20 cellular contexts compared by ENCODE assay signal in genomic region chr7:41956712-41957111, GRCh38.
DNase-seq lines count a peak whose midpoint lies in the region; ATAC-seq and TF ChIP-seq lines count a peak whose summit lies in the region.
"Had no signal": no experiment of that assay in that cellular context is flagged by ENCODE, and none has a peak within 500 bp of the region (broad histone marks: within the 10 kb centered on the region; RNA-seq: fewer than 3 reads in every experiment).

No MANE protein-coding gene starts in this region.

- H2AFZ ChIP-seq in ACC112 (ENCODE audit: low read length, unreplicated experiment) (no peak overlapping the region), PC-3 (ENCODE audit: low read length) (no peak overlapping the region), fibroblast of lung (ENCODE audit: low read length) (no peak overlapping the region)

- H4K20me1 ChIP-seq in PC-3 (ENCODE audit: low read length) = no peaks in the 10 kb centered on the region
- no peaks in the 10 kb centered on the region for H4K20me1 ChIP-seq in fibroblast of lung (ENCODE audit: control insufficient read depth, extremely low read depth, insufficient read depth, low read length)

- no peaks in the 10 kb centered on the region for H3K9me2 ChIP-seq in PC-3 (replicated peaks; ENCODE audit: low read length)

- DNase-seq in PC-3 = no peak
- no peak for DNase-seq in fibroblast of lung (ENCODE audit: low read depth in 2 of 2)
- no peak for DNase-seq in osteocyte (ENCODE audit: extremely low spot score, unreplicated experiment)
- no peak for DNase-seq in DMS153 treated with DMSO at 0.1 percent for 48 hours (lab: John Stamatoyannopoulos, UW; ENCODE audit: unreplicated experiment)
- no peak for DNase-seq in ascending aorta (ENCODE audit: low spot score in 2 of 2)
- DNase-seq in head of caudate nucleus = no peak
- no peak for DNase-seq in OCI-M2 (lab: John Stamatoyannopoulos, UW; ENCODE audit: unreplicated experiment)
- DNase-seq: activated CD4-positive, alpha-beta memory T cell treated with anti-CD3 and anti-CD28 coated beads for 36 hours; activated naive CD8-positive, alpha-beta T cell treated with anti-CD3 and anti-CD28 coated beads, Interleukin-2, amount 10 ng/mL, durations not matched to agents 7 days and 5 days; CD4-positive, CD25-positive, alpha-beta regulatory T cell; NCI-H1436; ovary; RPMI8226; stimulated activated CD4-positive, alpha-beta T cell treated with anti-CD3 and anti-CD28 coated beads, Interleukin-4, amount 100 ng/mL, for 4 hours; stimulated activated CD8-positive, alpha-beta memory T cell treated with anti-CD3 and anti-CD28 coated beads, Interleukin-4, amount 100 ng/mL, for 48 hours had no signal

- intact Hi-C loops in PC-3 (cut with micrococcal nuclease) = no loop called here
- intact Hi-C loops in ascending aorta (cut with DNase I) = loop anchor here (1.0 to 5.0 kb wide), 2 partner anchors 13 to 281 kb away; partner anchors contain the start of gene GLI3
- intact Hi-C loops in head of caudate nucleus (cut with DNase I) = no loop called here

- no peaks in the 10 kb centered on the region for H3K9me3 Mint-ChIP-seq in osteocyte (ENCODE audit: unreplicated experiment)
- H3K9me3 Mint-ChIP-seq: activated CD4-positive, alpha-beta memory T cell treated with anti-CD3 and anti-CD28 coated beads for 36 hours; activated naive CD8-positive, alpha-beta T cell treated with anti-CD3 and anti-CD28 coated beads, Interleukin-2, amount 10 ng/mL, durations not matched to agents 7 days and 5 days; activated T-helper 1 cell treated with anti-CD3 and anti-CD28 coated beads, Interleukin-12 subunit alpha, Interleukin-12 subunit beta, Interleukin-2, Interleukin-4 antibody, amounts not matched to agents 30 ng/mL and 10 ng/mL and 1 ng/mL, durations not matched to agents 14 hours and 24 hours and 36 hours had no signal

- H3K4me2 ChIP-seq in PC-3 (ENCODE audit: low read length) = peak overlapping the region; percentile 75
- H3K4me2 ChIP-seq in fibroblast of lung (ENCODE audit: extremely low read depth, insufficient read depth, low read length) = peak overlapping the region; percentile 90

- ATAC-seq in PC-3 = no peak

- no peaks in the 10 kb centered on the region for H3F3A ChIP-seq in PC-3 (ENCODE audit: low read length, unreplicated experiment)

- peaks cover 5% of the 10 kb centered on the region for H3K36me3 Mint-ChIP-seq in osteocyte (ENCODE audit: unreplicated experiment)
- H3K36me3 Mint-ChIP-seq: activated CD4-positive, alpha-beta memory T cell treated with anti-CD3 and anti-CD28 coated beads for 36 hours; activated naive CD8-positive, alpha-beta T cell treated with anti-CD3 and anti-CD28 coated beads, Interleukin-2, amount 10 ng/mL, durations not matched to agents 7 days and 5 days; CD4-positive, CD25-positive, alpha-beta regulatory T cell had no signal

- H3K27me3 ChIP-seq in ACC112 (ENCODE audit: insufficient read depth, low read length) (no peaks in the 10 kb centered on the region), PC-3 (ENCODE audit: low read length) (no peaks in the 10 kb centered on the region), fibroblast of lung (ENCODE audit: control insufficient read depth, insufficient read depth, low read length) (no peaks in the 10 kb centered on the region), ascending aorta (no peaks in the 10 kb centered on the region)
- H3K27me3 ChIP-seq: cardiac muscle cell, ovary had no signal

- TF ChIP-seq CTCF in PC-3 (conservative IDR thresholded peaks at IDR 0.05; ENCODE audit: low read depth, low read length) = no peak
- TF ChIP-seq CTCF in fibroblast of lung (conservative IDR thresholded peaks at IDR 0.05 in 1 of 2, IDR thresholded peaks at IDR 0.05 in 1 of 2; ENCODE audit: low read depth in 1 of 2, low read length in 2 of 2) = no peak
- TF ChIP-seq CTCF in osteocyte (IDR thresholded peaks at IDR 0.05) = no peak
- TF ChIP-seq CTCF in ascending aorta (IDR thresholded peaks at IDR 0.05) = no peak

- no peaks in the 10 kb centered on the region for H3K9me3 ChIP-seq in PC-3 (ENCODE audit: low read length)
- no peaks in the 10 kb centered on the region for H3K9me3 ChIP-seq in fibroblast of lung (ENCODE audit: control insufficient read depth, insufficient read depth, low read depth, low read length)
- no peaks in the 10 kb centered on the region for H3K9me3 ChIP-seq in ascending aorta
- H3K9me3 ChIP-seq: A549, ovary had no signal

- H3K27ac ChIP-seq in ACC112 (ENCODE audit: low read depth, low read length) (no peak overlapping the region), PC-3 (ENCODE audit: low read length) (no peak overlapping the region), fibroblast of lung (ENCODE audit: insufficient read depth, low read length) (no peak overlapping the region), ascending aorta (peak overlapping the region in 1 of 2 donors; percentile 2)
- H3K27ac ChIP-seq: A549, cardiac muscle cell, ovary had no signal

- no peak overlapping the region for H3K4me3 Mint-ChIP-seq in osteocyte (ENCODE audit: unreplicated experiment)
- H3K4me3 Mint-ChIP-seq: activated CD4-positive, alpha-beta memory T cell treated with anti-CD3 and anti-CD28 coated beads for 36 hours; activated naive CD8-positive, alpha-beta T cell treated with anti-CD3 and anti-CD28 coated beads, Interleukin-2, amount 10 ng/mL, durations not matched to agents 7 days and 5 days; activated T-helper 1 cell treated with anti-CD3 and anti-CD28 coated beads, Interleukin-12 subunit alpha, Interleukin-12 subunit beta, Interleukin-2, Interleukin-4 antibody, amounts not matched to agents 30 ng/mL and 10 ng/mL and 1 ng/mL, durations not matched to agents 14 hours and 24 hours and 36 hours; CD4-positive, CD25-positive, alpha-beta regulatory T cell had no signal

- CTCF ChIA-PET in PC-3 (lab: Charles Lee) = interaction anchor here (1.8 to 2.3 kb wide), 2 partner anchors 13 to 15 kb away, joined by 16 to 23 read pairs; no protein-coding TSS in a partner anchor

- POLR2A ChIA-PET in PC-3 (lab: Charles Lee; ENCODE audit: unreplicated experiment) = interaction anchor here (0.5 kb wide), 1 partner anchor 1912 kb away, joined by 7 read pairs; the partner anchor contains the start of gene MRPS24

- H3K36me3 ChIP-seq in ACC112 (ENCODE audit: insufficient read depth, low read length) (no peaks in the 10 kb centered on the region), PC-3 (ENCODE audit: low read depth, low read length) (no peaks in the 10 kb centered on the region), fibroblast of lung (ENCODE audit: control insufficient read depth, insufficient read depth, low read length) (no peaks in the 10 kb centered on the region), ascending aorta (no peaks in the 10 kb centered on the region)
- H3K36me3 ChIP-seq: cardiac muscle cell, ovary had no signal

- H3K4me1 Mint-ChIP-seq in osteocyte (ENCODE audit: unreplicated experiment) = peaks cover 40% of the 10 kb centered on the region
- H3K4me1 Mint-ChIP-seq: activated naive CD8-positive, alpha-beta T cell treated with anti-CD3 and anti-CD28 coated beads, Interleukin-2, amount 10 ng/mL, durations not matched to agents 7 days and 5 days; CD4-positive, CD25-positive, alpha-beta regulatory T cell had no signal

- no peak overlapping the region for H3K9ac ChIP-seq in PC-3 (ENCODE audit: low read length)
- no peak overlapping the region for H3K9ac ChIP-seq in fibroblast of lung (ENCODE audit: insufficient read depth, low read length)

- BruUV-seq in PC-3 (replicated peaks; lab: Mats Ljungman, UMichigan) = no TSS peak

- H3K79me2 ChIP-seq in ACC112 (ENCODE audit: control insufficient read depth, insufficient read depth, low read length, unreplicated experiment) (no peaks in the 10 kb centered on the region), PC-3 (ENCODE audit: low read length) (no peaks in the 10 kb centered on the region), fibroblast of lung (ENCODE audit: control insufficient read depth, insufficient read depth, low read length) (no peaks in the 10 kb centered on the region)

- peak overlapping the region; percentile 85 for H3K27ac Mint-ChIP-seq in osteocyte (ENCODE audit: unreplicated experiment)
- H3K27ac Mint-ChIP-seq: activated CD4-positive, alpha-beta memory T cell treated with anti-CD3 and anti-CD28 coated beads for 36 hours; activated naive CD8-positive, alpha-beta T cell treated with anti-CD3 and anti-CD28 coated beads, Interleukin-2, amount 10 ng/mL, durations not matched to agents 7 days and 5 days; activated T-helper 1 cell treated with anti-CD3 and anti-CD28 coated beads, Interleukin-12 subunit alpha, Interleukin-12 subunit beta, Interleukin-2, Interleukin-4 antibody, amounts not matched to agents 30 ng/mL and 10 ng/mL and 1 ng/mL, durations not matched to agents 14 hours and 24 hours and 36 hours; CD4-positive, CD25-positive, alpha-beta regulatory T cell had no signal

- peaks cover 24% of the 10 kb centered on the region for H3K4me1 ChIP-seq in ACC112 (ENCODE audit: control insufficient read depth, insufficient read depth, low read length, unreplicated experiment)
- peaks cover 19% of the 10 kb centered on the region for H3K4me1 ChIP-seq in PC-3 (ENCODE audit: insufficient read depth, low read length)
- peaks cover 22% of the 10 kb centered on the region for H3K4me1 ChIP-seq in fibroblast of lung (ENCODE audit: control insufficient read depth, extremely low read depth, insufficient read depth, low read length)
- H3K4me1 ChIP-seq in ascending aorta = peaks cover 0 to 20% of the 10 kb centered on the region in 2 donors

- H3K4me3 ChIP-seq in ACC112 (ENCODE audit: low read depth, low read length) (peak overlapping the region; percentile 48; the same call in 1 of the 2 replicates), PC-3 (ENCODE audit: low read length) (no peak overlapping the region), fibroblast of lung (replicated peaks in 1 of 4; ENCODE audit: control extremely low read depth in 1 of 4, insufficient read depth in 1 of 4, low read depth in 3 of 4, low read length in 4 of 4) (no peak overlapping the region), ascending aorta (peak overlapping the region in 1 of 2 donors; percentile 37)
- H3K4me3 ChIP-seq: A549, cardiac muscle cell, ovary, skin epidermis had no signal

- H3K27me3 Mint-ChIP-seq in osteocyte (ENCODE audit: unreplicated experiment) = no peaks in the 10 kb centered on the region
